20 cellular contexts compared by ENCODE assay signal in genomic region chr5:127863161-127863560, GRCh38.
"Had no signal": no experiment of that assay in that cellular context is flagged by ENCODE, and none has a peak within 500 bp of the region (broad histone marks: within the 10 kb centered on the region; RNA-seq: fewer than 3 reads in every experiment).

No MANE protein-coding gene starts in this region.

- H3K27ac ChIP-seq: foreskin keratinocyte, testis, upper lobe of right lung had no signal

- H3K4me3 ChIP-seq: spleen, testis, upper lobe of right lung had no signal

- ATAC-seq: activated CD8-positive, alpha-beta T cell treated with anti-CD3 and anti-CD28 coated beads for 36 hours; foreskin keratinocyte; left lobe of liver; stimulated activated memory B cell treated with anti-CD40 and anti-IgM and Interleukin-4, amounts not matched to agents 10 μg/mL and 1 μg/mL and 100 μg/mL, for 72 hours; upper lobe of right lung had no signal

- DNase-seq: activated CD4-positive, alpha-beta T cell treated with anti-CD3 and anti-CD28 coated beads for 48 hours; activated CD4-positive, CD25-positive, alpha-beta regulatory T cell; activated CD8-positive, alpha-beta T cell treated with anti-CD3 and anti-CD28 coated beads for 36 hours; activated naive CD4-positive, alpha-beta T cell treated with anti-CD3 and anti-CD28 coated beads for 36 hours; activated T-cell treated with anti-CD3 and anti-CD28 coated beads, Interleukin-2, amount 50 U/mL, for 24 hours; anterior cingulate cortex; cortex of kidney; effector memory CD4-positive, alpha-beta T cell; foreskin keratinocyte; glutamatergic neuron; hippocampal formation; midbrain; spleen; stimulated activated CD4-positive, alpha-beta T cell treated with anti-CD3 and anti-CD28 coated beads, Interleukin-4, amount 100 ng/mL, for 4 hours; T-helper 1 cell; T-helper 9 cell; testis; upper lobe of right lung had no signal

- H3K9me3 ChIP-seq: spleen, testis, upper lobe of right lung had no signal

- H3K36me3 ChIP-seq: spleen, upper lobe of right lung had no signal

- H3K4me1 ChIP-seq: foreskin keratinocyte, spleen, testis, upper lobe of right lung had no signal

- H3K27me3 ChIP-seq: foreskin keratinocyte, spleen, testis, upper lobe of right lung had no signal
